1 cellular context compared by ENCODE assay signal in the genomic region with DNA sequence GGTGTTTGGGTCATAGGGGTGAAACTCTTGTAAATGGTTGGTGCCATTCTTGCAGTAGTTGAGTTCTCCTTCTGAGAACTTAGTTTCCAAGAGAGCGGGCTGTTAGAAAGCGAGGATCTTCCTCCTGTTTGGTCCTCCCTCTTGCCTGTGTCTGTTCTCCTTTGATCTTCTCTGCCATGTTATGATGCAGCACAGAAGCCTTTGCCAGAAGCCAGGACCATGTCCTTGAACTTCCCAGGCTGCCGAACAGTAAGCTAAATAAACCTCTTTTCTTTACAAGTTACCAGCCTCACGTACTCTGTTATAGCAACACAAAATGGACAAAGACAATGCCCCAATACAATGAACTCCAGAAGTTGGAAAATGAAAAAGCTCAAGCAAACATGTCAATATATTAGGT. TPM values are rescaled to one million over a fixed set of nuclear protein-coding genes. Genes with fewer than 3 reads are reported as not detected.
"Had no signal": no experiment of that assay in that cellular context is flagged by ENCODE, and none has a peak within 500 bp of the region (broad histone marks: within the 10 kb centered on the region; RNA-seq: fewer than 3 reads in every experiment).

No MANE protein-coding gene starts in this region.

RNA-seq across cellular contexts. Expression of gene CA4, which starts 40.3 kb away (rescaled TPM):
- total RNA-seq: vagina had no signal
